12 cellular contexts compared by ENCODE assay signal in genomic region chr10:120131183-120131582, GRCh38.
DNase-seq lines count a peak whose midpoint lies in the region; ATAC-seq lines count a peak whose summit lies in the region.
"Had no signal": no experiment of that assay in that cellular context is flagged by ENCODE, and none has a peak within 500 bp of the region (broad histone marks: within the 10 kb centered on the region; RNA-seq: fewer than 3 reads in every experiment).

No MANE protein-coding gene starts in this region.

- H3K36me3 ChIP-seq in Karpas-422 (ENCODE audit: insufficient read depth, low read length) = no peaks in the 10 kb centered on the region
- H3K36me3 ChIP-seq: stomach had no signal

- no peaks in the 10 kb centered on the region for H3K9me3 ChIP-seq in Karpas-422 (ENCODE audit: low read length)
- H3K9me3 ChIP-seq: mucosa of descending colon, stomach had no signal

- H3K4me3 ChIP-seq in Karpas-422 (ENCODE audit: low read length) = no peak overlapping the region
- H3K4me3 ChIP-seq: mucosa of descending colon, stomach had no signal

- H3K9me2 ChIP-seq in Karpas-422 (replicated peaks; ENCODE audit: insufficient read depth, low read length) = no peaks in the 10 kb centered on the region

- no peaks in the 10 kb centered on the region for H3K27me3 ChIP-seq in Karpas-422 (ENCODE audit: low read length)

- H3K79me2 ChIP-seq in Karpas-422 (ENCODE audit: low read length) = no peaks in the 10 kb centered on the region

- no peak overlapping the region for H3K4me2 ChIP-seq in Karpas-422 (ENCODE audit: low read depth, low read length, poor library complexity, severe bottlenecking)

- DNase-seq in EL (peak; percentile 22), Karpas-422 (peak; percentile 84), amniotic epithelial cell (ENCODE audit: low read depth) (peak; percentile 13), islet precursor cell (peak; percentile 79), posterior cingulate gyrus (no peak), GM19238 (ENCODE audit: insufficient read length, low spot score) (no peak)
- DNase-seq: amniotic stem cell, Calu3, stomach had no signal

- no peak overlapping the region for H3K27ac ChIP-seq in Karpas-422 (ENCODE audit: low read length)
- H3K27ac ChIP-seq: stomach had no signal

- ATAC-seq in HG02798 (IDR thresholded peaks at IDR 0.05; ENCODE audit: poor library complexity, unreplicated experiment) (no peak), GM21528 (IDR thresholded peaks at IDR 0.05; ENCODE audit: low FRiP score, unreplicated experiment) (no peak)
- ATAC-seq: mucosa of descending colon had no signal

- intact Hi-C loops in posterior cingulate gyrus (cut with DNase I) = no loop called here

- H3K9ac ChIP-seq in Karpas-422 (ENCODE audit: low read length) = no peak overlapping the region

- no peak overlapping the region for H2AFZ ChIP-seq in Karpas-422 (ENCODE audit: low read length)

- peaks cover 28% of the 10 kb centered on the region for H3K4me1 ChIP-seq in Karpas-422 (ENCODE audit: low read length)
- H3K4me1 ChIP-seq: stomach had no signal

- no peaks in the 10 kb centered on the region for H4K20me1 ChIP-seq in Karpas-422 (ENCODE audit: insufficient read depth, low read depth, low read length)

Comparison
In these comparisons a context has a peak if more than half of its experiments do, and no peak if none do; other contexts are left out.
1. DNase-seq: peak in EL (single experiment), Karpas-422 (single experiment), amniotic epithelial cell (single experiment) and islet precursor cell (single experiment); none in posterior cingulate gyrus (0 of 10) and GM19238 (single experiment).